ENCODE assay signal across 9 cellular contexts in genomic region chr22:44622147-44622427, GRCh38.
DNase-seq lines count a peak whose midpoint lies in the region; ATAC-seq and TF ChIP-seq lines count a peak whose summit lies in the region.
"Had no signal": no experiment of that assay in that cellular context is flagged by ENCODE, and none has a peak within 500 bp of the region (broad histone marks: within the 10 kb centered on the region; RNA-seq: fewer than 3 reads in every experiment).

No MANE protein-coding gene starts in this region.

- no peak overlapping the region for H3K27ac ChIP-seq in SJCRH30
- H3K27ac ChIP-seq: thoracic aorta had no signal

- peaks cover 19% of the 10 kb centered on the region for H3K4me1 Mint-ChIP-seq in glutamatergic neuron (ENCODE audit: low read depth, unreplicated experiment)

- H3K9me3 Mint-ChIP-seq in glutamatergic neuron (ENCODE audit: unreplicated experiment), result no peaks in the 10 kb centered on the region

- no peaks in the 10 kb centered on the region for H3K36me3 ChIP-seq in SJCRH30
- H3K36me3 ChIP-seq: thoracic aorta had no signal

- H3K4me3 Mint-ChIP-seq in glutamatergic neuron (ENCODE audit: unreplicated experiment), result peak overlapping the region; percentile 3

- no peak for TF ChIP-seq CTCF in glutamatergic neuron (IDR thresholded peaks at IDR 0.05; ENCODE audit: partially characterized antibody, unreplicated experiment)

- H3K4me3 ChIP-seq in SJCRH30, result no peak overlapping the region
- H3K4me3 ChIP-seq: thoracic aorta had no signal

- peak; percentile 53 for DNase-seq in NCI-H1436 (lab: John Stamatoyannopoulos, UW)
- DNase-seq in NCI-H1436 treated with DMSO at 0.1 percent for 48 hours (lab: John Stamatoyannopoulos, UW), result no peak
- DNase-seq in NAMALWA (ENCODE audit: low spot score), result peak; percentile 60
- DNase-seq in SJCRH30, result peak; percentile 43 to 52
- DNase-seq in glutamatergic neuron, result peak; percentile 61
- DNase-seq in dermis blood vessel endothelial cell, result no peak
- DNase-seq in middle frontal gyrus (ENCODE audit: extremely low spot score, low spot score), result no peak

- peaks cover 5% of the 10 kb centered on the region for H3K27me3 Mint-ChIP-seq in glutamatergic neuron (ENCODE audit: unreplicated experiment)

- H3K4me1 ChIP-seq in SJCRH30, result peaks cover 4% of the 10 kb centered on the region; the same call in 1 of the 2 replicates

- H3K9me3 ChIP-seq in SJCRH30 (replicated peaks), result no peaks in the 10 kb centered on the region
- H3K9me3 ChIP-seq: thoracic aorta had no signal

- no peaks in the 10 kb centered on the region for H3K36me3 Mint-ChIP-seq in glutamatergic neuron (ENCODE audit: unreplicated experiment)

- ATAC-seq in HG03159 (IDR thresholded peaks at IDR 0.05; ENCODE audit: unreplicated experiment), result no peak

- peaks cover 2% of the 10 kb centered on the region; the same call in 1 of the 2 replicates for H3K27me3 ChIP-seq in SJCRH30

- H3K27ac Mint-ChIP-seq in glutamatergic neuron (ENCODE audit: unreplicated experiment), result peak overlapping the region; percentile 17

Comparison
In these comparisons a context has a peak if more than half of its experiments do, and no peak if none do; other contexts are left out.
1. DNase-seq: peak in NCI-H1436 (single experiment), NAMALWA (single experiment), SJCRH30 (2 of 2) and glutamatergic neuron (single experiment); none in NCI-H1436 treated with DMSO at 0.1 percent for 48 hours (single experiment), dermis blood vessel endothelial cell (single experiment) and middle frontal gyrus (single experiment).